ENCODE assay signal across 19 cellular contexts in genomic region chr4:15066140-15066539, GRCh38.
"Had no signal": no experiment of that assay in that cellular context is flagged by ENCODE, and none has a peak within 500 bp of the region (broad histone marks: within the 10 kb centered on the region; RNA-seq: fewer than 3 reads in every experiment).

No MANE protein-coding gene starts in this region.

- H3K4me1 ChIP-seq: prostate gland, right lobe of liver, upper lobe of left lung had no signal

- H3K36me3 ChIP-seq: prostate gland had no signal

- H3K27me3 ChIP-seq: right lobe of liver, suprapubic skin, upper lobe of left lung had no signal

- ATAC-seq: activated CD8-positive, alpha-beta memory T cell treated with anti-CD3 and anti-CD28 coated beads, Interleukin-2, amount 10 ng/mL, durations not matched to agents 7 days and 5 days; effector memory CD8-positive, alpha-beta T cell; left colon; right lobe of liver had no signal

- H3K4me3 ChIP-seq: prostate gland, right lobe of liver, suprapubic skin, upper lobe of left lung had no signal

- H3K9me3 ChIP-seq: prostate gland, right lobe of liver, suprapubic skin, upper lobe of left lung had no signal

- H3K4me1 Mint-ChIP-seq: activated CD8-positive, alpha-beta memory T cell treated with anti-CD3 and anti-CD28 coated beads, Interleukin-2, amount 10 ng/mL, durations not matched to agents 7 days and 5 days; activated naive CD8-positive, alpha-beta T cell treated with anti-CD3 and anti-CD28 coated beads for 36 hours; brain; central memory CD8-positive, alpha-beta T cell had no signal

- DNase-seq: activated CD4-positive, alpha-beta memory T cell treated with anti-CD3 and anti-CD28 coated beads for 36 hours; activated CD8-positive, alpha-beta memory T cell treated with anti-CD3 and anti-CD28 coated beads, Interleukin-2, amount 10 ng/mL, durations not matched to agents 7 days and 5 days; activated naive CD4-positive, alpha-beta T cell; activated naive CD8-positive, alpha-beta T cell treated with anti-CD3 and anti-CD28 coated beads for 36 hours; effector memory CD8-positive, alpha-beta T cell; left colon; right lobe of liver; small intestine; stimulated activated CD4-positive, alpha-beta T cell treated with anti-CD3 and anti-CD28 coated beads, Interleukin-15, amount 100 ng/mL, for 24 hours; stimulated activated CD4-positive, alpha-beta T cell treated with anti-CD3 and anti-CD28 coated beads, Interleukin-2, amount 100 ng/mL, for 48 hours; upper lobe of left lung had no signal

- H3K27ac Mint-ChIP-seq: activated CD4-positive, alpha-beta memory T cell treated with anti-CD3 and anti-CD28 coated beads for 36 hours; activated CD8-positive, alpha-beta memory T cell treated with anti-CD3 and anti-CD28 coated beads, Interleukin-2, amount 10 ng/mL, durations not matched to agents 7 days and 5 days; activated naive CD8-positive, alpha-beta T cell treated with anti-CD3 and anti-CD28 coated beads for 36 hours; dendritic cell treated with granulocyte-macrophage colony-stimulating factor and Interleukin-4, amounts not matched to agents 40 ng/mL and 50 ng/mL, for 4 days; effector memory CD8-positive, alpha-beta T cell; stimulated activated naive CD8-positive, alpha-beta T cell treated with anti-CD3 and anti-CD28 coated beads, Interleukin-15, Interleukin-2, amounts not matched to agents 100 ng/mL and 50 ng/mL, for 24 hours; T-helper 1 cell treated with Interleukin-12 subunit alpha and Interleukin-12 subunit beta and Interleukin-4 antibody, amounts not matched to agents 30 μg/mL and 1 μg/mL, for 36 hours had no signal

- H3K4me3 Mint-ChIP-seq: activated CD4-positive, alpha-beta memory T cell treated with anti-CD3 and anti-CD28 coated beads for 36 hours; activated CD8-positive, alpha-beta memory T cell treated with anti-CD3 and anti-CD28 coated beads, Interleukin-2, amount 10 ng/mL, durations not matched to agents 7 days and 5 days; activated naive CD8-positive, alpha-beta T cell treated with anti-CD3 and anti-CD28 coated beads for 36 hours; brain; central memory CD8-positive, alpha-beta T cell; dendritic cell treated with granulocyte-macrophage colony-stimulating factor and Interleukin-4, amounts not matched to agents 40 ng/mL and 50 ng/mL, for 4 days; effector memory CD8-positive, alpha-beta T cell; neural crest cell; stimulated activated naive CD8-positive, alpha-beta T cell treated with anti-CD3 and anti-CD28 coated beads, Interleukin-15, Interleukin-2, amounts not matched to agents 100 ng/mL and 50 ng/mL, for 24 hours; T-helper 1 cell treated with Interleukin-12 subunit alpha and Interleukin-12 subunit beta and Interleukin-4 antibody, amounts not matched to agents 30 μg/mL and 1 μg/mL, for 36 hours had no signal

- H3K27ac ChIP-seq: prostate gland, right lobe of liver, suprapubic skin, upper lobe of left lung had no signal

- H3K9me3 Mint-ChIP-seq: activated CD4-positive, alpha-beta memory T cell treated with anti-CD3 and anti-CD28 coated beads for 36 hours; activated naive CD8-positive, alpha-beta T cell treated with anti-CD3 and anti-CD28 coated beads for 36 hours; brain; central memory CD8-positive, alpha-beta T cell; dendritic cell treated with granulocyte-macrophage colony-stimulating factor and Interleukin-4, amounts not matched to agents 40 ng/mL and 50 ng/mL, for 4 days; effector memory CD8-positive, alpha-beta T cell; neural crest cell; stimulated activated naive CD8-positive, alpha-beta T cell treated with anti-CD3 and anti-CD28 coated beads, Interleukin-15, Interleukin-2, amounts not matched to agents 100 ng/mL and 50 ng/mL, for 24 hours; T-helper 1 cell treated with Interleukin-12 subunit alpha and Interleukin-12 subunit beta and Interleukin-4 antibody, amounts not matched to agents 30 μg/mL and 1 μg/mL, for 36 hours had no signal

- FAIRE-seq: small intestine had no signal

- H3K27me3 Mint-ChIP-seq: activated CD4-positive, alpha-beta memory T cell treated with anti-CD3 and anti-CD28 coated beads for 36 hours; activated CD8-positive, alpha-beta memory T cell treated with anti-CD3 and anti-CD28 coated beads, Interleukin-2, amount 10 ng/mL, durations not matched to agents 7 days and 5 days; activated naive CD8-positive, alpha-beta T cell treated with anti-CD3 and anti-CD28 coated beads for 36 hours; central memory CD8-positive, alpha-beta T cell; dendritic cell treated with granulocyte-macrophage colony-stimulating factor and Interleukin-4, amounts not matched to agents 40 ng/mL and 50 ng/mL, for 4 days; effector memory CD8-positive, alpha-beta T cell; stimulated activated naive CD8-positive, alpha-beta T cell treated with anti-CD3 and anti-CD28 coated beads, Interleukin-15, Interleukin-2, amounts not matched to agents 100 ng/mL and 50 ng/mL, for 24 hours had no signal
